1 cellular context compared by ENCODE assay signal in genomic region chr1:233473549-233474204, GRCh38.
TF ChIP-seq lines count a peak whose summit lies in the region.

No MANE protein-coding gene starts in this region.

TF ChIP-seq in GM23338, 12 proteins besides CTCF, POLR2A, EP300 and RAD21 (continued from another document):
- TF ChIP-seq ZNF462 (CRISPR knock-in tag; IDR thresholded peaks at IDR 0.05) (no peak), EZH2 (IDR thresholded peaks at IDR 0.05; ENCODE audit: low read depth, unreplicated experiment) (no peak), JUNB (IDR thresholded peaks at IDR 0.05; ENCODE audit: unreplicated experiment) (no peak), ETS1 (IDR thresholded peaks at IDR 0.05) (no peak)
